ENCODE assay signal across 8 cellular contexts in the genomic region with DNA sequence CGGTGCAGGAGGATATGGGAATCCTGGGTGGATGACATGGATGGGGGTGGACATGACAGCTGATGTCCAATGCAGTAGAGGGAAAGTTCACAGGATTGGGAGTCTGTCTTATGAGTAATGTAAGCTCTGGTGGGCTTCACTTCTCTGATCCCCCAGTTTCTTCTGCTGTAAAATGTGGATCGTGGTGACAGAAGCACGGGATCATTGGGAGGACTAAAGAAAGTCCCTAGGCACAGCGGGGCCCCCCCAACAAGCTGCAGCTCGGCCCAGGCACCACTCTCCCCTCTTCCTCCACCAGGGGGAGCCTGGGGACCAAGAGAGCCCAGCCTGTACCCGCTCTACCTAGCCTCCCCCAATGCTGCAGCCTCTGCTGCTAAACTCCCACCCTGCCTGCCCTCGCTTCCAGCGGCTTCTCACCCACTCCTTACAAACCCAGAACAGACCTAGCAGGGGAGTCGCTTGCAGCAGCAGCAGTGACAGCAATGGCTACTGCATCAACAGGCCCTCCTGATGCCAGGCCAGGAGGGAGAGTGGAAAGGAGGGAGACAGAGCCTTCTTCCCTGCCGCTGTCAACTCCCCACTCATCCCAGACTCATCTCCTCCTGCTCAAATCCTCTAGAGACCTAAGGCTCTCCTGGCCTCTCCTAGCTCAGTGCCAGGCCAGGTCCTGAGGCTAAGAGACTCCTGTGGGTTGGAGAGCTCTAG. TPM values are rescaled to one million over a fixed set of nuclear protein-coding genes. Genes with fewer than 3 reads are reported as not detected.
DNase-seq lines count a peak whose midpoint lies in the region; ATAC-seq and TF ChIP-seq lines count a peak whose summit lies in the region.

No MANE protein-coding gene starts in this region.

- peaks cover 10 to 37% (median 18%) of the 10 kb centered on the region in 5 donors for H3K27me3 Mint-ChIP-seq in naive thymus-derived CD8-positive, alpha-beta T cell
- H3K27me3 Mint-ChIP-seq in stimulated activated naive B cell treated with anti-CD40 and anti-IgM and Interleukin-4, amounts not matched to agents 10 μg/mL and 1 μg/mL and 100 μg/mL, for 72 hours = peaks cover 41 to 52% of the 10 kb centered on the region in 2 donors

- POLR2A ChIA-PET in naive thymus-derived CD8-positive, alpha-beta T cell (lab: Charles Lee) = interaction anchor here (0.5 kb wide), 1 partner anchor 674 kb away, joined by 4 read pairs; no protein-coding TSS in a partner anchor

- peak; percentile 65 for ATAC-seq in HG02870 (IDR thresholded peaks at IDR 0.05; ENCODE audit: unreplicated experiment)
- peak; percentile 77 to 87 for ATAC-seq in naive thymus-derived CD8-positive, alpha-beta T cell
- peak; percentile 82 to 84 for ATAC-seq in stimulated activated naive B cell treated with anti-CD40 and anti-IgM and Interleukin-4, amounts not matched to agents 10 μg/mL and 1 μg/mL and 100 μg/mL, for 72 hours (replicated peaks)

- H3K27ac Mint-ChIP-seq in naive thymus-derived CD8-positive, alpha-beta T cell = peak overlapping the region in 1 of 10 donors; percentile 71
- no peak overlapping the region for H3K27ac Mint-ChIP-seq in stimulated activated naive B cell treated with anti-CD40 and anti-IgM and Interleukin-4, amounts not matched to agents 10 μg/mL and 1 μg/mL and 100 μg/mL, for 72 hours

- H3K4me3 ChIP-seq in epithelial cell of proximal tubule (ENCODE audit: low read depth, low read length) = no peak overlapping the region

- peak; percentile 68 for TF ChIP-seq CTCF in epithelial cell of proximal tubule (conservative IDR thresholded peaks at IDR 0.05; ENCODE audit: low read depth, low read length)

- DNase-seq in DMS79 treated with DMSO at 0.1 percent for 48 hours (lab: John Stamatoyannopoulos, UW) = peak; percentile 27
- DNase-seq in DMS79 (lab: John Stamatoyannopoulos, UW) = no peak
- peak; percentile 43 to 48 for DNase-seq in NOMO-1 (lab: John Stamatoyannopoulos, UW; ENCODE audit: unreplicated experiment in 2 of 2)
- peak; percentile 61 for DNase-seq in activated T-cell treated with anti-CD3 and anti-CD28 coated beads for 4 hours
- DNase-seq in epithelial cell of proximal tubule (ENCODE audit: low read depth) = no peak
- peak; percentile 47 to 84 (median 70) for DNase-seq in naive thymus-derived CD8-positive, alpha-beta T cell
- peak; percentile 58 for DNase-seq in stimulated activated naive B cell treated with anti-CD40 and anti-IgM and Interleukin-4, amounts not matched to agents 10 μg/mL and 1 μg/mL and 100 μg/mL, for 72 hours

- peaks cover 0 to 2% (median 0%) of the 10 kb centered on the region in 9 donors for H3K9me3 Mint-ChIP-seq in naive thymus-derived CD8-positive, alpha-beta T cell
- no peaks in the 10 kb centered on the region for H3K9me3 Mint-ChIP-seq in stimulated activated naive B cell treated with anti-CD40 and anti-IgM and Interleukin-4, amounts not matched to agents 10 μg/mL and 1 μg/mL and 100 μg/mL, for 72 hours

- H3K4me1 Mint-ChIP-seq in naive thymus-derived CD8-positive, alpha-beta T cell = peaks cover 13 to 29% (median 22%) of the 10 kb centered on the region in 4 donors
- peaks cover 25% of the 10 kb centered on the region in 2 donors for H3K4me1 Mint-ChIP-seq in stimulated activated naive B cell treated with anti-CD40 and anti-IgM and Interleukin-4, amounts not matched to agents 10 μg/mL and 1 μg/mL and 100 μg/mL, for 72 hours

- peaks cover 0 to 5% (median 0%) of the 10 kb centered on the region in 3 donors for H3K36me3 Mint-ChIP-seq in naive thymus-derived CD8-positive, alpha-beta T cell
- H3K36me3 Mint-ChIP-seq in stimulated activated naive B cell treated with anti-CD40 and anti-IgM and Interleukin-4, amounts not matched to agents 10 μg/mL and 1 μg/mL and 100 μg/mL, for 72 hours = peaks cover 0 to 3% of the 10 kb centered on the region in 2 donors

- peak overlapping the region in 4 of 10 donors; percentile 5 to 39 (median 22) for H3K4me3 Mint-ChIP-seq in naive thymus-derived CD8-positive, alpha-beta T cell
- H3K4me3 Mint-ChIP-seq in stimulated activated naive B cell treated with anti-CD40 and anti-IgM and Interleukin-4, amounts not matched to agents 10 μg/mL and 1 μg/mL and 100 μg/mL, for 72 hours = no peak overlapping the region

RNA-seq across cellular contexts. Expression of a gene that starts 36.1 kb away (rescaled TPM):
- 3.9 and 4.5 TPM in 2 replicates for total RNA-seq in epithelial cell of proximal tubule
- total RNA-seq in naive thymus-derived CD8-positive, alpha-beta T cell = under 1 TPM; 0.36 to 0.66 TPM
- under 1 TPM; 0.08 to 0.17 (median 0.13) TPM for polyA plus RNA-seq in naive thymus-derived CD8-positive, alpha-beta T cell

Comparison
In these comparisons a context has a peak if more than half of its experiments do, and no peak if none do; other contexts are left out.
1. DNase-seq: peak in DMS79 treated with DMSO at 0.1 percent for 48 hours (single experiment), NOMO-1 (2 of 2), activated T-cell treated with anti-CD3 and anti-CD28 coated beads for 4 hours (single experiment), naive thymus-derived CD8-positive, alpha-beta T cell (10 of 10) and stimulated activated naive B cell treated with anti-CD40 and anti-IgM and Interleukin-4, amounts not matched to agents 10 μg/mL and 1 μg/mL and 100 μg/mL, for 72 hours (single experiment); none in DMS79 (single experiment) and epithelial cell of proximal tubule (single experiment).
2. Peak in every context shown above with its lines, with median percentiles within 50 percentile points of each other: ATAC-seq.